In the genomic region with DNA sequence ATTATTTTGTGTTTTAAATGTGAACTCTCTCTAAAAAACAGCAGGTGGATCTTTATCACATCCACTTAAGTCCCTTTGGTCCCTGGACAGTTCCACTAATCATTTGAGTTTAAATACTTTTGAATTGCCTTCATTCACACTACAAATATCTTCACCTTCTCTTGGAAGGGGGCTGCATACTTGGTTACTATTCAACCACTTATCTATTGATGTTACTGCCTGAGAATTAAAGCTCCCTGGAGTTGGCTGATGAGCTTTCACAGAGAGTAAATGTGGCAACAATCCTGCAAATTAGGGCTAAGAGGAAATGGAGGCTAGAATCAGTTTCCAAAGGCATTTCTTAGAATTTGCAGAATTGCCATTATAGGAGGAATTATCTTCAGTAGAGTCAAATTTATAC, we compare ENCODE assay signal across 20 cellular contexts.
"Had no signal": no experiment of that assay in that cellular context is flagged by ENCODE, and none has a peak within 500 bp of the region (broad histone marks: within the 10 kb centered on the region; RNA-seq: fewer than 3 reads in every experiment).

No MANE protein-coding gene starts in this region.

- H3K36me3 ChIP-seq: prostate gland, right atrium auricular region, stomach, tibial artery, upper lobe of left lung had no signal

- H3K4me3 ChIP-seq: dorsolateral prefrontal cortex, lung, mucosa of descending colon, prostate gland, right atrium auricular region, smooth muscle cell, stomach, tibial artery, upper lobe of left lung had no signal

- H3K27ac ChIP-seq: dorsolateral prefrontal cortex, prostate gland, right atrium auricular region, stomach, tibial artery, upper lobe of left lung had no signal

- H3K9me3 ChIP-seq: mucosa of descending colon, prostate gland, right atrium auricular region, stomach, tibial artery, upper lobe of left lung had no signal

- ATAC-seq: mucosa of descending colon; natural killer cell treated with Interleukin-12 subunit alpha and Interleukin-12 subunit beta and Interleukin-15 and Interleukin-18, amount 100 ng/mL, for 72 hours; sciatic nerve; stimulated activated effector memory CD8-positive, alpha-beta T cell treated with anti-CD3 and anti-CD28 coated beads, Interleukin-12 subunit alpha, Interleukin-12 subunit beta, amount 100 ng/mL, for 72 hours had no signal

- H3K4me1 ChIP-seq: prostate gland, right atrium auricular region, stomach, tibial artery, upper lobe of left lung had no signal

- H3K27me3 ChIP-seq: dorsolateral prefrontal cortex, right atrium auricular region, stomach, tibial artery, upper lobe of left lung had no signal

- DNase-seq: dorsolateral prefrontal cortex; effector CD4-positive, alpha-beta T cell; hypothalamus; mucosa of descending colon; naive B cell; nucleus accumbens; stimulated activated CD4-positive, alpha-beta T cell treated with anti-CD3 and anti-CD28 coated beads, Interleukin-12 subunit alpha, Interleukin-12 subunit beta, amount 100 ng/mL, for 4 hours; stimulated activated CD4-positive, alpha-beta T cell treated with anti-CD3 and anti-CD28 coated beads, Interleukin-2, amount 100 ng/mL, for 24 hours; stimulated activated CD4-positive, alpha-beta T cell treated with anti-CD3 and anti-CD28 coated beads, Interleukin-4, amount 100 ng/mL, for 24 hours; stimulated activated naive CD4-positive, alpha-beta T cell treated with Interleukin-2 at 50 U/mL for 16 hours; stomach; tibial artery; upper lobe of left lung had no signal
